In genomic region chr7:103296901-103297836, GRCh38 we compare ENCODE assay signal across 8 cellular contexts. TPM values are rescaled to one million over a fixed set of nuclear protein-coding genes. Genes with fewer than 3 reads are reported as not detected.
A peak's percentile ranks its signal among the peaks of the same experiment; 100 is the strongest.
DNase-seq lines count a peak whose midpoint lies in the region; ATAC-seq, FAIRE-seq and TF ChIP-seq lines count a peak whose summit lies in the region.

TSS of gene PMPCB (plus strand) at chr7:103297435. CDS start at chr7:103297460, 25 bp downstream.

- TSS peak; percentile 68 for BruUV-seq in endothelial cell of umbilical vein (replicated peaks; lab: Mats Ljungman, UMichigan)

- peaks cover 8% of the 10 kb centered on the region; the same call in 1 of the 2 replicates for H4K20me1 ChIP-seq in OCI-LY3 (ENCODE audit: insufficient read depth, low read length)
- H4K20me1 ChIP-seq in endothelial cell of umbilical vein (replicated peaks; ENCODE audit: control insufficient read depth, extremely low read depth, insufficient read depth, low read length) = no peaks in the 10 kb centered on the region

- peak; percentile 83 for TF ChIP-seq CTCF in OCI-LY3 (IDR thresholded peaks at IDR 0.05; ENCODE audit: low read depth, low read length)
- peak; percentile 93 to 96 for TF ChIP-seq CTCF in endothelial cell of umbilical vein (IDR thresholded peaks at IDR 0.05; ENCODE audit: extremely low read depth in 1 of 2, insufficient read depth in 1 of 2, low read depth in 1 of 2, low read length in 2 of 2)

- peak within 1 kb of the TSS; percentile 97 for H3K4me3 ChIP-seq in OCI-LY3 (ENCODE audit: low read length)
- peak within 1 kb of the TSS; percentile 63 to 89 (median 81) for H3K4me3 ChIP-seq in endothelial cell of umbilical vein (replicated peaks in 1 of 3; ENCODE audit: insufficient read depth in 1 of 3, low read depth in 1 of 3, low read length in 3 of 3)

- H3K9me3 ChIP-seq in OCI-LY3 (ENCODE audit: insufficient read depth, low read length) (no peaks in the 10 kb centered on the region), endothelial cell of umbilical vein (replicated peaks; ENCODE audit: control insufficient read depth, insufficient read depth, low read length) (no peaks in the 10 kb centered on the region)

- TF ChIP-seq POLR2A in endothelial cell of umbilical vein (IDR thresholded peaks at IDR 0.05; ENCODE audit: low read depth, low read length) = no peak

- peaks cover 24% of the 10 kb centered on the region for H3K36me3 ChIP-seq in OCI-LY3 (replicated peaks; ENCODE audit: low read depth, low read length)
- H3K36me3 ChIP-seq in endothelial cell of umbilical vein (ENCODE audit: control insufficient read depth in 2 of 2, extremely low read depth in 1 of 2, insufficient read depth in 2 of 2, low read length in 2 of 2) = peaks cover 0 to 10% of the 10 kb centered on the region in 2 experiments

- peak within 1 kb of the TSS; percentile 96 for H2AFZ ChIP-seq in OCI-LY3 (ENCODE audit: low read depth, low read length)
- H2AFZ ChIP-seq in endothelial cell of umbilical vein (ENCODE audit: low read depth, low read length) = peak within 1 kb of the TSS; percentile 98

- H3K9me1 ChIP-seq in endothelial cell of umbilical vein (replicated peaks; ENCODE audit: control insufficient read depth, extremely low read depth, insufficient read depth, low read length) = no peaks in the 10 kb centered on the region

- peak; percentile 85 for FAIRE-seq in endothelial cell of umbilical vein (lab: Jason Lieb, UNC)

- POLR2A ChIA-PET in endothelial cell of umbilical vein (lab: Charles Lee) = no interaction called here

- intact Hi-C loops in endothelial cell of umbilical vein (cut with micrococcal nuclease) = loop anchor here (1.0 to 10.0 kb wide), 6 partner anchors 10 to 1618 kb away; partner anchors contain the start of genes DNAJC2 and SLC26A5

- peak within 1 kb of the TSS; percentile 98 for H3K4me2 ChIP-seq in OCI-LY3 (ENCODE audit: low read length)
- peak within 1 kb of the TSS; percentile 87 for H3K4me2 ChIP-seq in endothelial cell of umbilical vein (ENCODE audit: insufficient read depth, low read length)

- H3K9ac ChIP-seq in OCI-LY3 (ENCODE audit: low read length) (peak within 1 kb of the TSS; percentile 90), endothelial cell of umbilical vein (replicated peaks; ENCODE audit: extremely low read depth, insufficient read depth, low read length) (peak within 1 kb of the TSS; percentile 86)

- H3K27ac ChIP-seq in OCI-LY3 (ENCODE audit: low read length) (peak within 1 kb of the TSS; percentile 90), endothelial cell of umbilical vein (ENCODE audit: insufficient read depth, low read depth, low read length) (peak within 1 kb of the TSS; percentile 68)

- CTCF ChIA-PET in endothelial cell of umbilical vein (lab: Charles Lee) = interaction anchor here (1.0 to 1.6 kb wide), 4 partner anchors 9 to 110 kb away, joined by 3 to 9 read pairs (median 6); no protein-coding TSS in a partner anchor

- H3K27me3 ChIP-seq in OCI-LY3 (ENCODE audit: low read depth, low read length) (no peaks in the 10 kb centered on the region), endothelial cell of umbilical vein (ENCODE audit: control insufficient read depth in 2 of 2, insufficient read depth in 2 of 2, low read length in 2 of 2) (peaks cover 0 to 3% of the 10 kb centered on the region in 2 experiments)

- peaks cover 24% of the 10 kb centered on the region for H3K4me1 ChIP-seq in OCI-LY3 (ENCODE audit: low read length)
- peaks cover 10% of the 10 kb centered on the region for H3K4me1 ChIP-seq in endothelial cell of umbilical vein (ENCODE audit: control insufficient read depth, extremely low read depth, insufficient read depth, low read length)

- ATAC-seq in GM21526 (IDR thresholded peaks at IDR 0.05; ENCODE audit: low FRiP score, unreplicated experiment) = peak; percentile 90

- H3K79me2 ChIP-seq in OCI-LY3 (ENCODE audit: low read length) = peaks cover 39% of the 10 kb centered on the region
- peaks cover 9% of the 10 kb centered on the region for H3K79me2 ChIP-seq in endothelial cell of umbilical vein (ENCODE audit: control insufficient read depth, insufficient read depth, low read length)

- dilution Hi-C loops in endothelial cell of umbilical vein (cut with MboI; ENCODE audit: extremely low pct_ligation_motif_present, low sequenced_read_pairs) = no loop called here

- peak; percentile 79 for DNase-seq in DMS114 treated with DMSO at 0.1 percent for 48 hours (lab: John Stamatoyannopoulos, UW; ENCODE audit: unreplicated experiment)
- peak; percentile 74 for DNase-seq in HuH-7.5 (ENCODE audit: low spot score)
- peak; percentile 94 for DNase-seq in activated T-cell treated with anti-CD3 and anti-CD28 coated beads for 1 hour (ENCODE audit: low read depth)
- DNase-seq in endothelial cell of umbilical vein (ENCODE audit: low read depth, low spot score) = peak; percentile 87
- DNase-seq in middle frontal gyrus (ENCODE audit: extremely low spot score, low spot score) = peak; percentile 94
- DNase-seq in stimulated activated CD8-positive, alpha-beta memory T cell treated with anti-CD3 and anti-CD28 coated beads, Interleukin-2, amount 100 ng/mL, for 48 hours (ENCODE audit: low read depth in 2 of 2) = peak; percentile 86 to 95

TF ChIP-seq in endothelial cell of umbilical vein, 7 proteins besides CTCF, POLR2A, EP300 and RAD21:
- TF ChIP-seq POLR2AphosphoS5 (IDR thresholded peaks at IDR 0.05; ENCODE audit: insufficient read depth, low read depth, low read length) (peak; percentile 44), FOS (IDR thresholded peaks at IDR 0.05; ENCODE audit: borderline replicate concordance, insufficient read depth, low read length) (no peak)
TF ChIP-seq in endothelial cell of umbilical vein: peak in this region for 1.

RNA-seq across cellular contexts. Expression of gene PMPCB, which starts in this region (rescaled TPM):
- total RNA-seq in endothelial cell of umbilical vein = 36.8 and 39.7 TPM in 2 replicates
- polyA plus RNA-seq in endothelial cell of umbilical vein = 25.3 and 30.0 TPM in 2 replicates
- polyA plus RNA-seq in endothelial cell of umbilical vein (2011; cell fraction: cytosol; rRNA removed) = 39.8 and 42.1 TPM in 2 replicates
- 67.1 and 83.8 TPM in 2 replicates for polyA plus RNA-seq in endothelial cell of umbilical vein (2011; cell fraction: nucleus; rRNA removed)
- polyA plus RNA-seq in endothelial cell of umbilical vein (2012) = 32.9 and 45.8 TPM in 2 replicates
- polyA minus RNA-seq in endothelial cell of umbilical vein = 25.0 and 32.5 TPM in 2 replicates
- 32.1 TPM for polyA minus RNA-seq in endothelial cell of umbilical vein (2011; cell fraction: cytosol; rRNA and poly(A)+ RNA removed)
- 18.7 and 22.8 TPM in 2 replicates for polyA minus RNA-seq in endothelial cell of umbilical vein (2011; cell fraction: nucleus; rRNA and poly(A)+ RNA removed)

Comparison
In these comparisons a context has a peak if more than half of its experiments do, and no peak if none do; other contexts are left out.
1. Peak in every context shown above with its lines: DNase-seq, ATAC-seq, H3K4me3 ChIP-seq and H3K27ac ChIP-seq.